8 cellular contexts compared by ENCODE assay signal in the genomic region with DNA sequence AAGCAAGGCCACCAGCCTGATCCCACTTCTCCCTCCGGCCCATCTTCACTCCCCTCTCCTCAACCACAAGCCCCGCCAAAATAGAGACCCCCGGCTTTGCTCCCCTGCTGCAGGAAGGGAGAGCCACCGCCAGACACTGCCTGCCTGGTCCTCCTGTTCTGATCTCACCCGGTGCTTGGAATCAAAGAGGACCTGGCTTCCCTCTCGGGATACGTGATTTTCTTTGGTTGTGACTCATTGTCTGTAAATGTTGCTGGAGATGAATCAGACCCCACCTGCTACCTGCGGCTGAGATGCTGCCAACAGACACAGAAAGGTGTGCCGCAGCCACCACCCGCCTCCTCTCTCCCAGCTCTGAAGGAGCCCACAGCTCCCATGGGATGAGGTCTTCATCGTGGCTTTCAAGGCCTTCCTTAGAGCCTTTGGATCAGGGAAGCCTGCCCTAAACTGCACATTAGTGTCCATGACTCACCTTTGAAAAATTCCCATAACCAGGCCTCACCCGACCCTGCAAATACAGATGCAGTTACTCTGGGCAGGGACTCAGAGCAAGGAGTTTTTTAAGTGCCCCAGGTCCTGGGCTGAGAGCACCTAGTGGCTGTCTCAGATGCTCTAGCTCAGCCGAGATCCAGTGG.
DNase-seq lines count a peak whose midpoint lies in the region; TF ChIP-seq lines count a peak whose summit lies in the region.
"Had no signal": no experiment of that assay in that cellular context is flagged by ENCODE, and none has a peak within 500 bp of the region (broad histone marks: within the 10 kb centered on the region; RNA-seq: fewer than 3 reads in every experiment).

No MANE protein-coding gene starts in this region.

- POLR2A ChIA-PET in HEK293 (lab: Yijun Ruan, JAX) = interaction anchor here (0.6 to 1.3 kb wide), 3 partner anchors 10 to 285 kb away, joined by 3 to 4 read pairs (median 3); no protein-coding TSS in a partner anchor

- peak overlapping the region; percentile 18 for H3K4me2 ChIP-seq in hepatocyte

- H3K36me3 ChIP-seq in HEK293 (ENCODE audit: control insufficient read depth in 2 of 2, insufficient read depth in 1 of 2, low read length in 2 of 2) (no peaks in the 10 kb centered on the region), hepatocyte (replicated peaks; ENCODE audit: insufficient read depth, low read depth) (no peaks in the 10 kb centered on the region), tibial nerve (no peaks in the 10 kb centered on the region)

- H3K4me1 ChIP-seq in HEK293 (ENCODE audit: control insufficient read depth, insufficient read depth, low read length) (peaks cover 36% of the 10 kb centered on the region), hepatocyte (ENCODE audit: insufficient read depth) (peaks cover 33% of the 10 kb centered on the region), tibial nerve (peaks cover 0 to 54% (median 24%) of the 10 kb centered on the region in 4 donors)

- no peak for TF ChIP-seq CTCF in HEK293 (tag by site-specific recombination; IDR thresholded peaks at IDR 0.05)
- TF ChIP-seq CTCF in hepatocyte (IDR thresholded peaks at IDR 0.05; ENCODE audit: poor library complexity) = no peak
- no peak for TF ChIP-seq CTCF in tibial nerve (IDR thresholded peaks at IDR 0.05)
- no peak for TF ChIP-seq CTCF in GM20000 (IDR thresholded peaks at IDR 0.05; ENCODE audit: extremely low read depth, missing control alignments)

- TF ChIP-seq POLR2A in tibial nerve (IDR thresholded peaks at IDR 0.05) = no peak

- H3K27ac ChIP-seq in HEK293 (ENCODE audit: extremely low read depth, low read depth, low read length) = peak overlapping the region; percentile 74; the same call in 1 of the 2 replicates
- peak overlapping the region; percentile 92 for H3K27ac ChIP-seq in hepatocyte
- peak overlapping the region in 3 of 4 donors; percentile 7 to 60 (median 57) for H3K27ac ChIP-seq in tibial nerve

- H3K9me3 ChIP-seq in HEK293 (ENCODE audit: control insufficient read depth, insufficient read depth, low read depth, low read length) = no peaks in the 10 kb centered on the region
- no peaks in the 10 kb centered on the region for H3K9me3 ChIP-seq in hepatocyte (ENCODE audit: low read depth)
- H3K9me3 ChIP-seq in tibial nerve = peaks cover 0 to 6% (median 0%) of the 10 kb centered on the region in 4 donors

- no peak overlapping the region for H3K4me3 ChIP-seq in HEK293 (ENCODE audit: low read depth, low read length)
- no peak overlapping the region for H3K4me3 ChIP-seq in hepatocyte
- no peak overlapping the region for H3K4me3 ChIP-seq in tibial nerve

- DNase-seq in SW 1271 (lab: John Stamatoyannopoulos, UW) (peak; percentile 23 to 62), hepatocyte (ENCODE audit: low spot score) (peak; percentile 80), tibial nerve (ENCODE audit: low spot score in 2 of 2) (no peak), NCI-H128 (lab: John Stamatoyannopoulos, UW; ENCODE audit: unreplicated experiment) (no peak), GM20000 (ENCODE audit: low spot score) (no peak), NCI-H510A (lab: John Stamatoyannopoulos, UW) (no peak)
- DNase-seq: stimulated activated CD4-positive, alpha-beta T cell treated with anti-CD3 and anti-CD28 coated beads, Interleukin-4, amount 100 ng/mL, for 4 hours had no signal

- CTCF ChIA-PET in HEK293 (lab: Yijun Ruan, JAX) = interaction anchor here (0.6 to 12.6 kb wide), 8 partner anchors 16 to 285 kb away, joined by 3 to 206 read pairs (median 4); no protein-coding TSS in a partner anchor

- no peaks in the 10 kb centered on the region for H3K9me2 ChIP-seq in hepatocyte (replicated peaks; ENCODE audit: insufficient read depth)

- peak in 1 of 2 donors; percentile 15 for TF ChIP-seq EP300 in tibial nerve (IDR thresholded peaks at IDR 0.05)

- H3K79me2 ChIP-seq in hepatocyte = no peaks in the 10 kb centered on the region

- 43% methylated on average over 13 of the region's 13 CpGs for WGBS in hepatocyte (ENCODE audit: low lambda C conversion rate, missing lambda C conversion rate)
- WGBS in tibial nerve, 2 donors = 66 to 74% methylated on average over 13 of the region's 13 CpGs

- H3K27me3 ChIP-seq in hepatocyte (no peaks in the 10 kb centered on the region), tibial nerve (no peaks in the 10 kb centered on the region)

- H4K20me1 ChIP-seq in hepatocyte (ENCODE audit: insufficient read depth, poor library complexity, severe bottlenecking) = no peaks in the 10 kb centered on the region

- no peak overlapping the region for H2AFZ ChIP-seq in hepatocyte

TF ChIP-seq in HEK293, 187 proteins besides CTCF, POLR2A, EP300 and RAD21 (continues in another document):
- no peak for TF ChIP-seq ZNF10 (tag by site-specific recombination; IDR thresholded peaks at IDR 0.05)
- TF ChIP-seq GLIS1 (tag by site-specific recombination; IDR thresholded peaks at IDR 0.05) = peak; percentile 89
- TF ChIP-seq SCRT2 (tag by site-specific recombination; IDR thresholded peaks at IDR 0.05) = peak; percentile 54
- peak; percentile 38; the same call in 1 of the 2 replicates for TF ChIP-seq ZNF600 (tag by site-specific recombination; IDR thresholded peaks at IDR 0.05)
- peak; percentile 78 for TF ChIP-seq GLIS2 (tag by site-specific recombination; IDR thresholded peaks at IDR 0.05)
- peak; percentile 33; the same call in 1 of the 2 replicates for TF ChIP-seq ZXDB (tag by site-specific recombination; IDR thresholded peaks at IDR 0.05)
- TF ChIP-seq ZBTB17 (tag by site-specific recombination; IDR thresholded peaks at IDR 0.05) = 0 out of 2 replicates have a peak, but pooled peaks have one; percentile 50
- peak; percentile 53 for TF ChIP-seq ZNF629 (tag by site-specific recombination; IDR thresholded peaks at IDR 0.05)
- TF ChIP-seq ZNF132 (tag by site-specific recombination; IDR thresholded peaks at IDR 0.05; ENCODE audit: borderline replicate concordance) = no peak
- TF ChIP-seq KLF1 (tag by site-specific recombination; IDR thresholded peaks at IDR 0.05) = peak; percentile 69
- peak; percentile 62; the same call in 1 of the 2 replicates for TF ChIP-seq GFI1B (tag by site-specific recombination; IDR thresholded peaks at IDR 0.05)
- TF ChIP-seq ZFHX2 (tag by site-specific recombination; conservative IDR thresholded peaks at IDR 0.05) = no peak
- peak; percentile 69 for TF ChIP-seq SP7 (tag by site-specific recombination; IDR thresholded peaks at IDR 0.05)
- TF ChIP-seq ZNF239 (tag by site-specific recombination; IDR thresholded peaks at IDR 0.05) = peak; percentile 82; the same call in 1 of the 2 replicates
- TF ChIP-seq, protein P1, sequence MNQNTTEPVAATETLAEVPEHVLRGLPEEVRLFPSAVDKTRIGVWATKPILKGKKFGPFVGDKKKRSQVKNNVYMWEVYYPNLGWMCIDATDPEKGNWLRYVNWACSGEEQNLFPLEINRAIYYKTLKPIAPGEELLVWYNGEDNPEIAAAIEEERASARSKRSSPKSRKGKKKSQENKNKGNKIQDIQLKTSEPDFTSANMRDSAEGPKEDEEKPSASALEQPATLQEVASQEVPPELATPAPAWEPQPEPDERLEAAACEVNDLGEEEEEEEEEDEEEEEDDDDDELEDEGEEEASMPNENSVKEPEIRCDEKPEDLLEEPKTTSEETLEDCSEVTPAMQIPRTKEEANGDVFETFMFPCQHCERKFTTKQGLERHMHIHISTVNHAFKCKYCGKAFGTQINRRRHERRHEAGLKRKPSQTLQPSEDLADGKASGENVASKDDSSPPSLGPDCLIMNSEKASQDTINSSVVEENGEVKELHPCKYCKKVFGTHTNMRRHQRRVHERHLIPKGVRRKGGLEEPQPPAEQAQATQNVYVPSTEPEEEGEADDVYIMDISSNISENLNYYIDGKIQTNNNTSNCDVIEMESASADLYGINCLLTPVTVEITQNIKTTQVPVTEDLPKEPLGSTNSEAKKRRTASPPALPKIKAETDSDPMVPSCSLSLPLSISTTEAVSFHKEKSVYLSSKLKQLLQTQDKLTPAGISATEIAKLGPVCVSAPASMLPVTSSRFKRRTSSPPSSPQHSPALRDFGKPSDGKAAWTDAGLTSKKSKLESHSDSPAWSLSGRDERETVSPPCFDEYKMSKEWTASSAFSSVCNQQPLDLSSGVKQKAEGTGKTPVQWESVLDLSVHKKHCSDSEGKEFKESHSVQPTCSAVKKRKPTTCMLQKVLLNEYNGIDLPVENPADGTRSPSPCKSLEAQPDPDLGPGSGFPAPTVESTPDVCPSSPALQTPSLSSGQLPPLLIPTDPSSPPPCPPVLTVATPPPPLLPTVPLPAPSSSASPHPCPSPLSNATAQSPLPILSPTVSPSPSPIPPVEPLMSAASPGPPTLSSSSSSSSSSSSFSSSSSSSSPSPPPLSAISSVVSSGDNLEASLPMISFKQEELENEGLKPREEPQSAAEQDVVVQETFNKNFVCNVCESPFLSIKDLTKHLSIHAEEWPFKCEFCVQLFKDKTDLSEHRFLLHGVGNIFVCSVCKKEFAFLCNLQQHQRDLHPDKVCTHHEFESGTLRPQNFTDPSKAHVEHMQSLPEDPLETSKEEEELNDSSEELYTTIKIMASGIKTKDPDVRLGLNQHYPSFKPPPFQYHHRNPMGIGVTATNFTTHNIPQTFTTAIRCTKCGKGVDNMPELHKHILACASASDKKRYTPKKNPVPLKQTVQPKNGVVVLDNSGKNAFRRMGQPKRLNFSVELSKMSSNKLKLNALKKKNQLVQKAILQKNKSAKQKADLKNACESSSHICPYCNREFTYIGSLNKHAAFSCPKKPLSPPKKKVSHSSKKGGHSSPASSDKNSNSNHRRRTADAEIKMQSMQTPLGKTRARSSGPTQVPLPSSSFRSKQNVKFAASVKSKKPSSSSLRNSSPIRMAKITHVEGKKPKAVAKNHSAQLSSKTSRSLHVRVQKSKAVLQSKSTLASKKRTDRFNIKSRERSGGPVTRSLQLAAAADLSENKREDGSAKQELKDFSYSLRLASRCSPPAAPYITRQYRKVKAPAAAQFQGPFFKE (tag by site-specific recombination; IDR thresholded peaks at IDR 0.05; ENCODE audit: borderline replicate concordance) = 0 out of 2 replicates have a peak, but pooled peaks have one; percentile 41
- TF ChIP-seq ZNF223 (tag by site-specific recombination; IDR thresholded peaks at IDR 0.05) = no peak
- TF ChIP-seq ZNF670 (tag by site-specific recombination; IDR thresholded peaks at IDR 0.05; ENCODE audit: low read depth) = no peak
- TF ChIP-seq ZNF175 (tag by site-specific recombination; IDR thresholded peaks at IDR 0.05) = no peak
- TF ChIP-seq, protein P2, sequence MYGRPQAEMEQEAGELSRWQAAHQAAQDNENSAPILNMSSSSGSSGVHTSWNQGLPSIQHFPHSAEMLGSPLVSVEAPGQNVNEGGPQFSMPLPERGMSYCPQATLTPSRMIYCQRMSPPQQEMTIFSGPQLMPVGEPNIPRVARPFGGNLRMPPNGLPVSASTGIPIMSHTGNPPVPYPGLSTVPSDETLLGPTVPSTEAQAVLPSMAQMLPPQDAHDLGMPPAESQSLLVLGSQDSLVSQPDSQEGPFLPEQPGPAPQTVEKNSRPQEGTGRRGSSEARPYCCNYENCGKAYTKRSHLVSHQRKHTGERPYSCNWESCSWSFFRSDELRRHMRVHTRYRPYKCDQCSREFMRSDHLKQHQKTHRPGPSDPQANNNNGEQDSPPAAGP (tag by site-specific recombination; IDR thresholded peaks at IDR 0.05) = peak; percentile 88
- no peak for TF ChIP-seq ZNF157 (tag by site-specific recombination; IDR thresholded peaks at IDR 0.05)

Comparison
In these comparisons a context has a peak if more than half of its experiments do, and no peak if none do; other contexts are left out.
1. DNase-seq: peak in SW 1271 (2 of 2) and hepatocyte (single experiment); none in tibial nerve (0 of 2), NCI-H128 (single experiment), GM20000 (single experiment) and NCI-H510A (single experiment).
2. Peak in every context shown above with its lines, with median percentiles within 50 percentile points of each other: H3K27ac ChIP-seq.